Comparison of ENCODE assay signal across 8 cellular contexts in the genomic region with DNA sequence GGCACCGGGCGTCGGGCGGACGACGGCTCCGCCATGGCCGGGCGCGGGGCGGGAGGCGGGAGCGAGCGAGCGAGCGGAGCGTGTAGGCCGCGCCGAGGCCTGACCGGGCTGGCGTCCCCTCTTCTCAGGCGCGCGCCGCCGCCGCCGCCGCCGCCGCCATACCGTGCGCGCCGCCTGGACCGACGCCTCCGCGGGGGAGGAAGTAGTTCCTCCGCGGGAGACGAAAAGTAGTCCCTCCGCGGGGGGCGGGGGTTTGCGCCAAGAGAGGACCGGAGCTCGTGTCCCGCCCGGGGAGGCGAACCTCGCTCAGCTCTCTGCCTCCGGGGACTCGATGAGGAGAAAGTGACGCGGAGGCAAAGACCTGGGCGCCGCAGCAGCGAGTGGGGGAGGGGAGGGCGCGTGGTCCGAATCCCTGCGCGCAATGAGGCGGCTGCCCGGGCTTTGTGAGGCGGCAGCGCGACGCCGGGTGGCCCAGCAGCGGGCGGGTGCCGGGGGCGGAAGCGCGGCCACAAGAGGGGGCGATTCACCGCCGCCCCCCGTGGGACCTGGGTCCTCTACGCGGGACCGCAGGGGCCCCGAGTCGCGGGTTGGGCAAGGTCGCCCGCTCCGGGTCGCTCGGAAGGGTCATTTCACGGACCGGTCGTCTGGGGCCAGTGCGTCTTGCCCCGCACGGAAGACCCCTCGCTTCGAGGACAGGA. TPM values are rescaled to one million over a fixed set of nuclear protein-coding genes. Genes with fewer than 3 reads are reported as not detected.
DNase-seq lines count a peak whose midpoint lies in the region; ATAC-seq and TF ChIP-seq lines count a peak whose summit lies in the region.

BRWD1 (minus strand) TSS at position 176 of the 698 bp plus-strand sequence; CDS start at position 35, 141 bp downstream.

- POLR2A ChIA-PET in BJ (lab: Charles Lee), result no interaction called here
- POLR2A ChIA-PET in activated CD8-positive, alpha-beta T cell treated with anti-CD3 and anti-CD28 coated beads, Interleukin-2, amount 10 ng/mL, durations not matched to agents 7 days and 5 days (lab: Charles Lee), result interaction anchor here (0.7 to 4.6 kb wide), 13 partner anchors 12 to 130 kb away, joined by 3 to 77 read pairs (median 5); partner anchors contain the start of genes HMGN1 and PSMG1

- peak; percentile 67 for TF ChIP-seq POLR2A in GM19193 (IDR thresholded peaks at IDR 0.05; ENCODE audit: extremely low read depth, insufficient read depth, insufficient read length)

- peak; percentile 14; the same call in 1 of the 2 replicates for TF ChIP-seq CTCF in BJ (IDR thresholded peaks at IDR 0.05; ENCODE audit: insufficient read depth, low read depth, low read length)

- ATAC-seq in HG03442 (IDR thresholded peaks at IDR 0.05; ENCODE audit: unreplicated experiment), result peak; percentile 53
- peak; percentile 62 for ATAC-seq in activated CD8-positive, alpha-beta T cell treated with anti-CD3 and anti-CD28 coated beads, Interleukin-2, amount 10 ng/mL, durations not matched to agents 7 days and 5 days

- H3K27me3 Mint-ChIP-seq in activated CD8-positive, alpha-beta T cell treated with anti-CD3 and anti-CD28 coated beads, Interleukin-2, amount 10 ng/mL, durations not matched to agents 7 days and 5 days (ENCODE audit: low read depth), result peaks cover 8% of the 10 kb centered on the region

- H3K4me3 ChIP-seq in BJ (ENCODE audit: low read depth, low read length), result peak within 1 kb of the TSS; percentile 83

- no peaks in the 10 kb centered on the region for H3K27me3 ChIP-seq in BJ (ENCODE audit: control insufficient read depth, insufficient read depth, low read length)

- DNase-seq in BJ (ENCODE audit: low read depth), result no peak
- DNase-seq in NCI-H82 (lab: John Stamatoyannopoulos, UW), result peak; percentile 91
- DNase-seq in activated CD8-positive, alpha-beta T cell treated with anti-CD3 and anti-CD28 coated beads, Interleukin-2, amount 10 ng/mL, durations not matched to agents 7 days and 5 days, result peak; percentile 78
- DNase-seq in effector CD4-positive, alpha-beta T cell, result peak; percentile 66
- DNase-seq in medulla oblongata (ENCODE audit: extremely low spot score), result peak; percentile 78
- peak; percentile 56 to 65 (median 63) for DNase-seq in stimulated activated CD4-positive, alpha-beta T cell treated with anti-CD3 and anti-CD28 coated beads, TNF-alpha, amount 100 ng/mL, for 48 hours (ENCODE audit: low read depth in 3 of 3)

- CTCF ChIA-PET in BJ (lab: Yijun Ruan, JAX), result interaction anchor here (0.8 to 1.8 kb wide), 3 partner anchors 34 to 74 kb away, joined by 3 to 4 read pairs (median 4); no protein-coding TSS in a partner anchor
- CTCF ChIA-PET in activated CD8-positive, alpha-beta T cell treated with anti-CD3 and anti-CD28 coated beads, Interleukin-2, amount 10 ng/mL, durations not matched to agents 7 days and 5 days (lab: Charles Lee), result interaction anchor here (2.7 kb wide), 1 partner anchor 36 kb away, joined by 9 read pairs; the partner anchor contains the start of gene HMGN1

- peak within 1 kb of the TSS; percentile 87 for H3K4me3 Mint-ChIP-seq in activated CD8-positive, alpha-beta T cell treated with anti-CD3 and anti-CD28 coated beads, Interleukin-2, amount 10 ng/mL, durations not matched to agents 7 days and 5 days

- no peaks in the 10 kb centered on the region for H3K9me3 Mint-ChIP-seq in activated CD8-positive, alpha-beta T cell treated with anti-CD3 and anti-CD28 coated beads, Interleukin-2, amount 10 ng/mL, durations not matched to agents 7 days and 5 days (ENCODE audit: insufficient read depth)

- peaks cover 24% of the 10 kb centered on the region for H3K36me3 Mint-ChIP-seq in activated CD8-positive, alpha-beta T cell treated with anti-CD3 and anti-CD28 coated beads, Interleukin-2, amount 10 ng/mL, durations not matched to agents 7 days and 5 days (ENCODE audit: low read depth)

- peak within 1 kb of the TSS; percentile 95 for H3K27ac Mint-ChIP-seq in activated CD8-positive, alpha-beta T cell treated with anti-CD3 and anti-CD28 coated beads, Interleukin-2, amount 10 ng/mL, durations not matched to agents 7 days and 5 days

- no peaks in the 10 kb centered on the region for H3K36me3 ChIP-seq in BJ (ENCODE audit: control insufficient read depth, insufficient read depth, low read length)

- H3K4me1 Mint-ChIP-seq in activated CD8-positive, alpha-beta T cell treated with anti-CD3 and anti-CD28 coated beads, Interleukin-2, amount 10 ng/mL, durations not matched to agents 7 days and 5 days (ENCODE audit: low read depth), result peaks cover 32% of the 10 kb centered on the region

RNA-seq across cellular contexts. Expression of gene BRWD1, which starts in this region (rescaled TPM):
- polyA plus RNA-seq in BJ (2011; rRNA removed), result 5.9 and 13.2 TPM in 2 replicates
- polyA minus RNA-seq in BJ (2011; rRNA and poly(A)+ RNA removed), result 20.5 and 25.6 TPM in 2 replicates
- 10 to 100 TPM; 31.9 to 36.0 TPM for total RNA-seq in activated CD8-positive, alpha-beta T cell treated with anti-CD3 and anti-CD28 coated beads, Interleukin-2, amount 10 ng/mL, durations not matched to agents 7 days and 5 days
